Comparison of ENCODE assay signal across 8 cellular contexts in genomic region chr1:116372651-116373444, GRCh38. TPM values are rescaled to one million over a fixed set of nuclear protein-coding genes. Genes with fewer than 3 reads are reported as not detected.
A peak's percentile ranks its signal among the peaks of the same experiment; 100 is the strongest.
DNase-seq lines count a peak whose midpoint lies in the region; ATAC-seq, FAIRE-seq and TF ChIP-seq lines count a peak whose summit lies in the region.

TSS of gene ATP1A1 (plus strand) at chr1:116373244. CDS start at chr1:116373512, 268 bp downstream.

- H4K5ac ChIP-seq in H1 (ENCODE audit: insufficient read length, low read depth, low read length) (peak within 1 kb of the TSS; percentile 76), mesendoderm (ENCODE audit: low read length) (no peak within 1 kb of the TSS)

- H4K8ac ChIP-seq in H1 (ENCODE audit: extremely low read depth, insufficient read depth, low read length) (peak within 1 kb of the TSS; percentile 98), mesendoderm (ENCODE audit: low read depth, low read length) (peak within 1 kb of the TSS; percentile 93)

- CTCF ChIA-PET in Calu3 (lab: Charles Lee): interaction anchor here (0.8 kb wide), 1 partner anchor 113 kb away, joined by 3 read pairs; no protein-coding TSS in a partner anchor
- CTCF ChIA-PET in activated CD8-positive, alpha-beta memory T cell treated with anti-CD3 and anti-CD28 coated beads, Interleukin-2, amount 10 ng/mL, durations not matched to agents 7 days and 5 days (lab: Charles Lee): interaction anchor here (0.6 to 1.4 kb wide), 3 partner anchors 127 to 233 kb away, joined by 3 to 4 read pairs (median 3); no protein-coding TSS in a partner anchor
- CTCF ChIA-PET in H1 (lab: Charles Lee; ENCODE audit: partially characterized antibody): interaction anchor here (0.7 to 2.1 kb wide), 3 partner anchors 30 to 206 kb away, joined by 3 to 8 read pairs (median 3); no protein-coding TSS in a partner anchor

- H2BK15ac ChIP-seq in H1 (ENCODE audit: low read length) (no peak within 1 kb of the TSS), mesendoderm (replicated peaks; ENCODE audit: low read depth) (peak within 1 kb of the TSS; percentile 59)

- H2AK5ac ChIP-seq in H1 (ENCODE audit: low read depth, low read length) (no peak within 1 kb of the TSS), mesendoderm (ENCODE audit: low read length) (no peak within 1 kb of the TSS)

- H3K56ac ChIP-seq in H1 (replicated peaks; ENCODE audit: insufficient read length, low read depth, low read length): peak within 1 kb of the TSS; percentile 62
- H3K56ac ChIP-seq in mesendoderm (ENCODE audit: low read length): peak within 1 kb of the TSS; percentile 92

- H3K9ac ChIP-seq in HUES6 (ENCODE audit: low read length) (peak within 1 kb of the TSS; percentile 88), NT2/D1 (ENCODE audit: insufficient read length, low read depth) (peak within 1 kb of the TSS; percentile 92), H1 (replicated peaks in 1 of 4; ENCODE audit: extremely low read depth in 1 of 4, low read depth in 3 of 4, low read length in 3 of 4) (peak within 1 kb of the TSS; percentile 79 to 91 (median 87)), mesendoderm (ENCODE audit: low read length) (peak within 1 kb of the TSS; percentile 90)

- peak within 1 kb of the TSS; percentile 79 for H3K4me3 Mint-ChIP-seq in Calu3 (ENCODE audit: low read depth, unreplicated experiment)
- H3K4me3 Mint-ChIP-seq in activated CD8-positive, alpha-beta memory T cell treated with anti-CD3 and anti-CD28 coated beads, Interleukin-2, amount 10 ng/mL, durations not matched to agents 7 days and 5 days: peak within 1 kb of the TSS; percentile 96

- peaks cover 16% of the 10 kb centered on the region for H3K23me2 ChIP-seq in H1 (ENCODE audit: low read depth, low read length)

- ATAC-seq in GM21447 (IDR thresholded peaks at IDR 0.05; ENCODE audit: unreplicated experiment): peak; percentile 60
- peak; percentile 74 for ATAC-seq in activated CD8-positive, alpha-beta memory T cell treated with anti-CD3 and anti-CD28 coated beads, Interleukin-2, amount 10 ng/mL, durations not matched to agents 7 days and 5 days

- H3K36me3 ChIP-seq in HUES6 (ENCODE audit: control insufficient read depth, insufficient read depth, low read length): no peaks in the 10 kb centered on the region
- peaks cover 15% of the 10 kb centered on the region for H3K36me3 ChIP-seq in NT2/D1 (ENCODE audit: insufficient read depth, insufficient read length, low read length)
- H3K36me3 ChIP-seq in H1 (ENCODE audit: control insufficient read depth in 2 of 4, insufficient read depth in 4 of 4, low read length in 3 of 4): no peaks in the 10 kb centered on the region
- no peaks in the 10 kb centered on the region for H3K36me3 ChIP-seq in mesendoderm (ENCODE audit: control insufficient read depth, insufficient read depth, low read length)

- H3K79me1 ChIP-seq in H1 (ENCODE audit: low read depth, low read length): peaks cover 8% of the 10 kb centered on the region
- peaks cover 2% of the 10 kb centered on the region for H3K79me1 ChIP-seq in mesendoderm (ENCODE audit: low read length)

- WGBS in H1 (ENCODE audit: extremely low coverage in 1 of 2, insufficient coverage in 1 of 2, insufficient read length in 1 of 2, insufficient replicate concordance in 2 of 2, low coverage in 1 of 2, low lambda C conversion rate in 2 of 2, missing lambda C conversion rate in 1 of 2), 2 experiments: 1% methylated on average over 34 of the region's 81 CpGs; no CpG with 5 or more reads in 1 of the 2 experiments
- WGBS in mesendoderm (ENCODE audit: extremely low coverage, insufficient coverage, low lambda C conversion rate): no CpG with 5 or more reads among the region's 81 CpGs

- H3K4ac ChIP-seq in H1 (replicated peaks; ENCODE audit: insufficient read length, low read depth, low read length): no peak within 1 kb of the TSS
- H3K4ac ChIP-seq in mesendoderm (ENCODE audit: low read depth, low read length): peak within 1 kb of the TSS; percentile 29

- H3K36me3 Mint-ChIP-seq in Calu3 (ENCODE audit: insufficient read depth, unreplicated experiment): peaks cover 49% of the 10 kb centered on the region
- H3K36me3 Mint-ChIP-seq in activated CD8-positive, alpha-beta memory T cell treated with anti-CD3 and anti-CD28 coated beads, Interleukin-2, amount 10 ng/mL, durations not matched to agents 7 days and 5 days: peaks cover 3% of the 10 kb centered on the region

- H2BK5ac ChIP-seq in H1 (ENCODE audit: low read depth, low read length) (peak within 1 kb of the TSS; percentile 83; the same call in 1 of the 2 replicates), mesendoderm (ENCODE audit: low read length) (no peak within 1 kb of the TSS)

- no peaks in the 10 kb centered on the region for H3K4me1 Mint-ChIP-seq in Calu3 (ENCODE audit: low read depth, unreplicated experiment)
- peaks cover 39% of the 10 kb centered on the region for H3K4me1 Mint-ChIP-seq in activated CD8-positive, alpha-beta memory T cell treated with anti-CD3 and anti-CD28 coated beads, Interleukin-2, amount 10 ng/mL, durations not matched to agents 7 days and 5 days

- intact Hi-C loops in Calu3 (cut with micrococcal nuclease; ENCODE audit: unreplicated experiment): loop anchor here (5.0 kb wide), 1 partner anchor 221 kb away; no protein-coding TSS in a partner anchor

- peaks cover 14% of the 10 kb centered on the region for H3K27me3 ChIP-seq in HUES6 (ENCODE audit: control insufficient read depth, insufficient read depth, low read length)
- H3K27me3 ChIP-seq in NT2/D1 (ENCODE audit: insufficient read depth, insufficient read length): peaks cover 28% of the 10 kb centered on the region
- H3K27me3 ChIP-seq in H1 (replicated peaks in 1 of 4; ENCODE audit: control insufficient read depth in 3 of 4, extremely low read depth in 1 of 4, insufficient read depth in 3 of 4, low read length in 3 of 4): no peaks in the 10 kb centered on the region; a peak in 3 of 7 replicates
- no peaks in the 10 kb centered on the region for H3K27me3 ChIP-seq in mesendoderm (ENCODE audit: insufficient read depth, low read length, poor library complexity)

- H3K23ac ChIP-seq in H1 (ENCODE audit: insufficient read length) (no peak within 1 kb of the TSS), mesendoderm (ENCODE audit: low read length) (no peak within 1 kb of the TSS)

- POLR2A ChIA-PET in H1 (lab: Charles Lee; ENCODE audit: partially characterized antibody): interaction anchor here (0.7 to 4.9 kb wide), 9 partner anchors 8 to 224 kb away, joined by 3 to 21 read pairs (median 4); no protein-coding TSS in a partner anchor

- H3K9me3 ChIP-seq in HUES6 (ENCODE audit: control insufficient read depth, insufficient read depth, low read depth, low read length) (no peaks in the 10 kb centered on the region), NT2/D1 (ENCODE audit: insufficient read depth, low read length) (no peaks in the 10 kb centered on the region), H1 (ENCODE audit: insufficient read depth in 2 of 2, low read depth in 1 of 2, low read length in 1 of 2) (no peaks in the 10 kb centered on the region)

- H3K79me2 ChIP-seq in H1 (ENCODE audit: control insufficient read depth in 1 of 2, insufficient read depth in 2 of 2, low read length in 2 of 2): peaks cover 18 to 41% of the 10 kb centered on the region in 2 experiments
- peaks cover 39% of the 10 kb centered on the region for H3K79me2 ChIP-seq in mesendoderm (ENCODE audit: control insufficient read depth, insufficient read depth, low read length)

- TF ChIP-seq POLR2A in H1 (IDR thresholded peaks at IDR 0.05; ENCODE audit: control extremely low read depth in 1 of 2, low read depth in 2 of 2, low read length in 2 of 2): peak; percentile 95 to 96

- no peak within 1 kb of the TSS for H2BK120ac ChIP-seq in H1 (replicated peaks; ENCODE audit: low read depth, low read length)
- peak within 1 kb of the TSS; percentile 5 for H2BK120ac ChIP-seq in mesendoderm (ENCODE audit: low read depth, low read length)

- peaks cover 9 to 19% of the 10 kb centered on the region in 2 experiments for H4K20me1 ChIP-seq in H1 (replicated peaks in 1 of 2; ENCODE audit: control insufficient read depth in 1 of 2, insufficient read depth in 2 of 2, low read length in 2 of 2)

- no peak for TF ChIP-seq CTCF in Calu3 (IDR thresholded peaks at IDR 0.05; ENCODE audit: unreplicated experiment)
- TF ChIP-seq CTCF in H1 (IDR thresholded peaks at IDR 0.05; ENCODE audit: control extremely low read depth in 1 of 3, insufficient read depth in 1 of 3, low read depth in 1 of 3, low read length in 3 of 3): no peak

- H3K9me3 Mint-ChIP-seq in Calu3 (ENCODE audit: low read depth, unreplicated experiment): no peaks in the 10 kb centered on the region
- no peaks in the 10 kb centered on the region for H3K9me3 Mint-ChIP-seq in activated CD8-positive, alpha-beta memory T cell treated with anti-CD3 and anti-CD28 coated beads, Interleukin-2, amount 10 ng/mL, durations not matched to agents 7 days and 5 days (ENCODE audit: low read depth)

- peaks cover 39% of the 10 kb centered on the region for H3K4me1 ChIP-seq in HUES6 (ENCODE audit: control insufficient read depth, insufficient read depth, low read length)
- peaks cover 7% of the 10 kb centered on the region for H3K4me1 ChIP-seq in NT2/D1 (ENCODE audit: insufficient read depth, insufficient read length)
- peaks cover 3 to 19% (median 17%) of the 10 kb centered on the region in 4 experiments for H3K4me1 ChIP-seq in H1 (replicated peaks in 1 of 4; ENCODE audit: control insufficient read depth in 3 of 4, insufficient read depth in 4 of 4, low read length in 3 of 4)
- H3K4me1 ChIP-seq in mesendoderm (ENCODE audit: control insufficient read depth, low read depth, low read length): peaks cover 12% of the 10 kb centered on the region

- no TSS peak for BruUV-seq in Calu3 (replicated peaks; lab: Mats Ljungman, UMichigan)

- H3K14ac ChIP-seq in H1 (ENCODE audit: insufficient read length): no peak within 1 kb of the TSS

- H3K4me3 ChIP-seq in HUES6 (ENCODE audit: low read depth, low read length) (peak within 1 kb of the TSS; percentile 96), NT2/D1 (ENCODE audit: insufficient read length, low read depth) (peak within 1 kb of the TSS; percentile 76), H1 (ENCODE audit: extremely low read depth in 1 of 4, insufficient read depth in 2 of 4, low read depth in 3 of 4, low read length in 4 of 4) (peak within 1 kb of the TSS; percentile 84 to 89 (median 86)), mesendoderm (ENCODE audit: low read length) (peak within 1 kb of the TSS; percentile 84)

- peak within 1 kb of the TSS; percentile 95 for H3K27ac Mint-ChIP-seq in Calu3 (ENCODE audit: unreplicated experiment)
- H3K27ac Mint-ChIP-seq in activated CD8-positive, alpha-beta memory T cell treated with anti-CD3 and anti-CD28 coated beads, Interleukin-2, amount 10 ng/mL, durations not matched to agents 7 days and 5 days: peak within 1 kb of the TSS; percentile 93

- H3K27me3 Mint-ChIP-seq in Calu3 (ENCODE audit: unreplicated experiment): no peaks in the 10 kb centered on the region
- peaks cover 25% of the 10 kb centered on the region for H3K27me3 Mint-ChIP-seq in activated CD8-positive, alpha-beta memory T cell treated with anti-CD3 and anti-CD28 coated beads, Interleukin-2, amount 10 ng/mL, durations not matched to agents 7 days and 5 days

- peak within 1 kb of the TSS; percentile 84 for H3K27ac ChIP-seq in HUES6 (ENCODE audit: low read depth, low read length)
- peak within 1 kb of the TSS; percentile 92 for H3K27ac ChIP-seq in H1 (ENCODE audit: low read depth, low read length)
- H3K27ac ChIP-seq in mesendoderm (ENCODE audit: low read depth, low read length): peak within 1 kb of the TSS; percentile 93

- H4K91ac ChIP-seq in H1 (replicated peaks; ENCODE audit: insufficient read length, low read length): no peak within 1 kb of the TSS

- 0 out of 4 replicates have a peak, but pooled peaks of 1 of the 2 experiments have one; percentile 3 for TF ChIP-seq RAD21 in H1 (IDR thresholded peaks at IDR 0.05 in 1 of 2, conservative IDR thresholded peaks at IDR 0.05 in 1 of 2; ENCODE audit: low read depth in 2 of 2, low read length in 2 of 2)

- no peak within 1 kb of the TSS for H2BK20ac ChIP-seq in H1 (ENCODE audit: low read length)

- DNase-seq in Calu3 (peak; percentile 96), NT2/D1 (ENCODE audit: low read depth, low spot score) (peak; percentile 97), H1 (ENCODE audit: low read depth in 1 of 2, low spot score in 2 of 2) (peak; percentile 89 to 99), mesendoderm (peak; percentile 97)
- peak; percentile 98 for DNase-seq in activated CD8-positive, alpha-beta memory T cell treated with anti-CD3 and anti-CD28 coated beads, Interleukin-2, amount 10 ng/mL, durations not matched to agents 7 days and 5 days
- DNase-seq in stimulated activated CD8-positive, alpha-beta memory T cell treated with anti-CD3 and anti-CD28 coated beads, Interleukin-12 subunit alpha, Interleukin-12 subunit beta, amount 100 ng/mL, for 4 hours (ENCODE audit: low read depth): peak; percentile 97

- TF ChIP-seq EP300 in H1 (IDR thresholded peaks at IDR 0.05; ENCODE audit: borderline replicate concordance in 1 of 2, low read depth in 2 of 2, low read length in 2 of 2): peak; percentile 7 to 98; a peak in 1 of 3 replicates

- peak within 1 kb of the TSS; percentile 81 for H3K18ac ChIP-seq in H1 (ENCODE audit: extremely low read depth, low read length)
- H3K18ac ChIP-seq in mesendoderm (ENCODE audit: low read length): peak within 1 kb of the TSS; percentile 88

- H3K4me2 ChIP-seq in H1 (ENCODE audit: insufficient read depth in 1 of 2, low read depth in 2 of 2, low read length in 2 of 2) (peak within 1 kb of the TSS; percentile 89 to 92), mesendoderm (ENCODE audit: low read length) (peak within 1 kb of the TSS; percentile 44)

- no peak for FAIRE-seq in H1 (lab: Jason Lieb, UNC)

- H2AFZ ChIP-seq in H1 (ENCODE audit: low read length): peak within 1 kb of the TSS; percentile 89

- H2BK12ac ChIP-seq in H1 (ENCODE audit: low read depth, low read length): peak within 1 kb of the TSS; percentile 90

RNA-seq across cellular contexts. Expression of gene ATP1A1, which starts in this region (rescaled TPM):
- total RNA-seq in Calu3 (2022): 457 and 484 TPM in 2 replicates
- 100 to 1,000 TPM; 169 to 206 TPM for total RNA-seq in activated CD8-positive, alpha-beta memory T cell treated with anti-CD3 and anti-CD28 coated beads, Interleukin-2, amount 10 ng/mL, durations not matched to agents 7 days and 5 days
- total RNA-seq in H1 (2021; fragmentation: NEBNext Ultra II Directional; extraction: Animal tissue kit (Norgen Biotek cat#: 25700)): 325 and 326 TPM in 2 replicates
- polyA plus RNA-seq in H1 (2011; rRNA removed): 196 and 222 TPM in 2 replicates
- polyA plus RNA-seq in H1 (2011; cell fraction: cytosol; rRNA removed): 303 TPM
- polyA plus RNA-seq in H1 (2011; cell fraction: nucleus; rRNA removed): 248 TPM
- 307 to 322 TPM (median 314 TPM) in 4 replicates for polyA plus RNA-seq in H1 (2012, experiment 1 of 2)
- 161 TPM for polyA plus RNA-seq in H1 (2012, experiment 2 of 2)
- polyA plus RNA-seq in H1 (2013, experiment 1 of 2): 339 TPM
- 324 TPM for polyA plus RNA-seq in H1 (2013, experiment 2 of 2)
- polyA minus RNA-seq in H1 (2011; rRNA and poly(A)+ RNA removed): 506 and 517 TPM in 2 replicates
- 183 TPM for polyA minus RNA-seq in H1 (2011; cell fraction: cytosol; rRNA and poly(A)+ RNA removed)
- 178 TPM for polyA minus RNA-seq in H1 (2011; cell fraction: nucleus; rRNA and poly(A)+ RNA removed)
- 182 TPM for polyA plus RNA-seq in mesendoderm (2013, experiment 1 of 2)
- polyA plus RNA-seq in mesendoderm (2013, experiment 2 of 2): 180 TPM

Comparison
In these comparisons a context has a peak if more than half of its experiments do, and no peak if none do; other contexts are left out.
1. Peak in every context shown above with its lines: DNase-seq, ATAC-seq, H3K4me3 ChIP-seq and H3K27ac ChIP-seq.